In the genomic region with DNA sequence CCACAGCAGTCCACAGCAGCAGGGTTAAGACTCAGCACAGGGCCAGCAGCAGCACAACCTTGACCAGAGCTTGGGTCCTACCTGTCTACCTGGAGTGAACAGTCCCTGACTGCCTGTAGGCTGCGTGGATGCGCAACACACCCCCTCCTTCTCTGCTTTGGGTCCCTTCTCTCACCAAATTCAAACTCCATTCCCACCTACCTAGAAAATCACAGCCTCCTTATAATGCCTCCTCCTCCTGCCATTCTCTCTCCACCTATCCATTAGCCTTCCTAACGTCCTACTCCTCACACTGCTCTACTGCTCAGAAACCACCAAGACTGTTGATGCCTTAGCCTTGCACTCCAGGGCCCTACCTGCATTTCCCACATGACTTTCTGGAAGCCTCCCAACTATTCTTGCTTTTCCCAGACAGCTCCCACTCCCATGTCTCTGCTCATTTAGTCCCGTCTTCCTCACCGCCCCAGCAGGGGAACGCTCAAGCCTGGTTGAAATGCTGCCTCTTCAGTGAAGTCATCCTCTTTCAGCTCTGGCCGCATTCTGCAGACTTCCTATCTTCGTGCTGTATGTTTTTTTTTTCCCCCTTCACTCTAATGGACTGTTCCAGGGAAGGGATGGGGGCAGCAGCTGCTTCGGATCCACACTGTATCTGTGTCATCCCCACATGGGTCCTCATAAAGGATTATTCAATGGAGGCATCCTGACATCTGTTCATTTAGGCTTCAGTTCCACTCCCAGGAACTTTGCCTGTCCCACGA, we compare ENCODE assay signal across 10 cellular contexts. TPM values are rescaled to one million over a fixed set of nuclear protein-coding genes. Genes with fewer than 3 reads are reported as not detected.
DNase-seq lines count a peak whose midpoint lies in the region; ATAC-seq and TF ChIP-seq lines count a peak whose summit lies in the region.
"Had no signal": no experiment of that assay in that cellular context is flagged by ENCODE, and none has a peak within 500 bp of the region (broad histone marks: within the 10 kb centered on the region; RNA-seq: fewer than 3 reads in every experiment).

No MANE protein-coding gene starts in this region.

- H3K27me3 ChIP-seq in stomach smooth muscle (ENCODE audit: control insufficient read depth in 1 of 2, insufficient read depth in 2 of 2, low read length in 2 of 2) = no peaks in the 10 kb centered on the region
- H3K27me3 ChIP-seq: breast epithelium had no signal

- no peak for ATAC-seq in activated T-cell treated with anti-CD3 and anti-CD28 coated beads, Interleukin-2, amount 50 U/mL, for 72 hours (replicated peaks in 1 of 2)
- ATAC-seq in activated T-cell treated with anti-CD3 and anti-CD28 coated beads, Interleukin-2, amount 50 U/mL, for 4 hours = no peak
- no peak for ATAC-seq in activated CD8-positive, alpha-beta T cell treated with anti-CD3 and anti-CD28 coated beads for 36 hours
- ATAC-seq in left colon (peak; percentile 12), GM19324 (IDR thresholded peaks at IDR 0.05; ENCODE audit: low FRiP score, unreplicated experiment) (no peak), HG03378 (IDR thresholded peaks at IDR 0.05; ENCODE audit: unreplicated experiment) (no peak), left lobe of liver (no peak)

- POLR2A ChIA-PET in activated CD8-positive, alpha-beta T cell treated with anti-CD3 and anti-CD28 coated beads for 36 hours (lab: Charles Lee) = interaction anchor here (0.6 to 1.3 kb wide), 3 partner anchors 10 to 652 kb away, joined by 3 to 4 read pairs (median 3); no protein-coding TSS in a partner anchor

- intact Hi-C loops in activated CD8-positive, alpha-beta T cell treated with anti-CD3 and anti-CD28 coated beads for 36 hours (cut with micrococcal nuclease) = no loop called here
- intact Hi-C loops in left colon (cut with DNase I, micrococcal nuclease) = no loop called here

- peaks cover 6 to 11% of the 10 kb centered on the region in 2 donors for H3K36me3 Mint-ChIP-seq in activated T-cell treated with anti-CD3 and anti-CD28 coated beads, Interleukin-2, amount 50 U/mL, for 72 hours (ENCODE audit: insufficient read depth in 2 of 2)
- H3K36me3 Mint-ChIP-seq in activated T-cell treated with anti-CD3 and anti-CD28 coated beads, Interleukin-2, amount 50 U/mL, for 4 hours (ENCODE audit: insufficient read depth) = peaks cover 34% of the 10 kb centered on the region
- H3K36me3 Mint-ChIP-seq in activated CD8-positive, alpha-beta T cell treated with anti-CD3 and anti-CD28 coated beads for 36 hours (ENCODE audit: low read depth) = peaks cover 36% of the 10 kb centered on the region

- H3K9ac ChIP-seq in stomach smooth muscle (ENCODE audit: low read length in 2 of 2) = no peak overlapping the region

- TF ChIP-seq CTCF in activated CD8-positive, alpha-beta T cell treated with anti-CD3 and anti-CD28 coated beads for 36 hours (IDR thresholded peaks at IDR 0.05) = no peak

- no peak overlapping the region for H3K4me3 Mint-ChIP-seq in activated T-cell treated with anti-CD3 and anti-CD28 coated beads, Interleukin-2, amount 50 U/mL, for 72 hours
- no peak overlapping the region for H3K4me3 Mint-ChIP-seq in activated T-cell treated with anti-CD3 and anti-CD28 coated beads, Interleukin-2, amount 50 U/mL, for 4 hours
- no peak overlapping the region for H3K4me3 Mint-ChIP-seq in activated CD8-positive, alpha-beta T cell treated with anti-CD3 and anti-CD28 coated beads for 36 hours

- peaks cover 32% of the 10 kb centered on the region for H3K4me1 ChIP-seq in stomach smooth muscle (ENCODE audit: control insufficient read depth, insufficient read depth, low read length)

- H3K36me3 ChIP-seq in stomach smooth muscle (ENCODE audit: control insufficient read depth in 2 of 2, insufficient read depth in 2 of 2, low read length in 2 of 2) = peaks cover 51 to 52% of the 10 kb centered on the region in 2 donors

- no peaks in the 10 kb centered on the region for H3K9me3 Mint-ChIP-seq in activated T-cell treated with anti-CD3 and anti-CD28 coated beads, Interleukin-2, amount 50 U/mL, for 72 hours
- H3K9me3 Mint-ChIP-seq in activated T-cell treated with anti-CD3 and anti-CD28 coated beads, Interleukin-2, amount 50 U/mL, for 4 hours = no peaks in the 10 kb centered on the region
- no peaks in the 10 kb centered on the region for H3K9me3 Mint-ChIP-seq in activated CD8-positive, alpha-beta T cell treated with anti-CD3 and anti-CD28 coated beads for 36 hours

- no peak for DNase-seq in activated T-cell treated with anti-CD3 and anti-CD28 coated beads, Interleukin-2, amount 50 U/mL, for 72 hours
- no peak for DNase-seq in activated T-cell treated with anti-CD3 and anti-CD28 coated beads, Interleukin-2, amount 50 U/mL, for 4 hours
- no peak for DNase-seq in activated CD8-positive, alpha-beta T cell treated with anti-CD3 and anti-CD28 coated beads for 36 hours
- DNase-seq in left colon (no peak), left lobe of liver (ENCODE audit: low spot score) (no peak)
- DNase-seq: left ventricle myocardium inferior had no signal

- H3K27ac ChIP-seq in stomach smooth muscle (ENCODE audit: low read length) = peak overlapping the region; percentile 6
- H3K27ac ChIP-seq: left ventricle myocardium inferior had no signal

- H3K27ac Mint-ChIP-seq in activated T-cell treated with anti-CD3 and anti-CD28 coated beads, Interleukin-2, amount 50 U/mL, for 72 hours = peak overlapping the region; percentile 4
- H3K27ac Mint-ChIP-seq in activated CD8-positive, alpha-beta T cell treated with anti-CD3 and anti-CD28 coated beads for 36 hours = peak overlapping the region; percentile 51

- no peaks in the 10 kb centered on the region for H3K9me3 ChIP-seq in stomach smooth muscle (ENCODE audit: control insufficient read depth in 2 of 2, low read length in 2 of 2)
- H3K9me3 ChIP-seq: breast epithelium, left ventricle myocardium inferior had no signal

- CTCF ChIA-PET in activated CD8-positive, alpha-beta T cell treated with anti-CD3 and anti-CD28 coated beads for 36 hours (lab: Charles Lee) = interaction anchor here (1.2 kb wide), 2 partner anchors 15 to 23 kb away, joined by 3 to 5 read pairs; no protein-coding TSS in a partner anchor

- no peaks in the 10 kb centered on the region for H3K27me3 Mint-ChIP-seq in activated T-cell treated with anti-CD3 and anti-CD28 coated beads, Interleukin-2, amount 50 U/mL, for 72 hours (ENCODE audit: low read depth)
- H3K27me3 Mint-ChIP-seq in activated T-cell treated with anti-CD3 and anti-CD28 coated beads, Interleukin-2, amount 50 U/mL, for 4 hours (ENCODE audit: low read depth) = no peaks in the 10 kb centered on the region
- H3K27me3 Mint-ChIP-seq in activated CD8-positive, alpha-beta T cell treated with anti-CD3 and anti-CD28 coated beads for 36 hours = no peaks in the 10 kb centered on the region

- peaks cover 22% of the 10 kb centered on the region for H3K4me1 Mint-ChIP-seq in activated T-cell treated with anti-CD3 and anti-CD28 coated beads, Interleukin-2, amount 50 U/mL, for 72 hours (ENCODE audit: low read depth)
- peaks cover 33% of the 10 kb centered on the region for H3K4me1 Mint-ChIP-seq in activated T-cell treated with anti-CD3 and anti-CD28 coated beads, Interleukin-2, amount 50 U/mL, for 4 hours (ENCODE audit: low read depth)
- H3K4me1 Mint-ChIP-seq in activated CD8-positive, alpha-beta T cell treated with anti-CD3 and anti-CD28 coated beads for 36 hours (ENCODE audit: low read depth) = peaks cover 20% of the 10 kb centered on the region

- H3K4me3 ChIP-seq in stomach smooth muscle (ENCODE audit: low read length in 2 of 2) = no peak overlapping the region
- H3K4me3 ChIP-seq: breast epithelium, left ventricle myocardium inferior had no signal

RNA-seq across cellular contexts. Expression of a gene that starts 3.3 kb away (rescaled TPM):
- 10 to 100 TPM; 16.7 to 19.0 TPM for total RNA-seq in activated T-cell treated with anti-CD3 and anti-CD28 coated beads, Interleukin-2, amount 50 U/mL, for 72 hours
- 1 to 10 TPM; 7.9 to 9.8 (median 9.3) TPM for total RNA-seq in activated T-cell treated with anti-CD3 and anti-CD28 coated beads, Interleukin-2, amount 50 U/mL, for 4 hours
- total RNA-seq in activated CD8-positive, alpha-beta T cell treated with anti-CD3 and anti-CD28 coated beads for 36 hours = 1 to 10 TPM; 7.8 to 8.2 TPM
- total RNA-seq in left colon (10 to 100 TPM in 1 of 2 donors, 1 to 10 TPM in 1; 8.0 to 10.6 TPM), left lobe of liver (3.0 TPM)
